ENCODE assay signal across 9 cellular contexts in genomic region chr20:20492521-20493334, GRCh38.
DNase-seq lines count a peak whose midpoint lies in the region; ATAC-seq and TF ChIP-seq lines count a peak whose summit lies in the region.
"Had no signal": no experiment of that assay in that cellular context is flagged by ENCODE, and none has a peak within 500 bp of the region (broad histone marks: within the 10 kb centered on the region; RNA-seq: fewer than 3 reads in every experiment).

No MANE protein-coding gene starts in this region.

- no peaks in the 10 kb centered on the region for H3K9me3 ChIP-seq in sigmoid colon

- peaks cover 30% of the 10 kb centered on the region for H3K36me3 Mint-ChIP-seq in activated CD4-positive, alpha-beta T cell treated with anti-CD3 and anti-CD28 coated beads for 36 hours (ENCODE audit: low read depth)
- H3K36me3 Mint-ChIP-seq in activated CD4-positive, alpha-beta T cell treated with anti-CD3 and anti-CD28 coated beads, Interleukin-2, amount 10 ng/mL, durations not matched to agents 7 days and 5 days (ENCODE audit: low read depth): peaks cover 34% of the 10 kb centered on the region

- H3K27ac ChIP-seq in sigmoid colon: no peak overlapping the region

- peaks cover 81% of the 10 kb centered on the region for H3K4me1 Mint-ChIP-seq in activated CD4-positive, alpha-beta T cell treated with anti-CD3 and anti-CD28 coated beads for 36 hours
- H3K4me1 Mint-ChIP-seq in activated CD4-positive, alpha-beta T cell treated with anti-CD3 and anti-CD28 coated beads, Interleukin-2, amount 10 ng/mL, durations not matched to agents 7 days and 5 days: peaks cover 33% of the 10 kb centered on the region

- intact Hi-C loops in activated CD4-positive, alpha-beta T cell treated with anti-CD3 and anti-CD28 coated beads for 36 hours (cut with DNase I, micrococcal nuclease): no loop called here
- intact Hi-C loops in sigmoid colon (cut with DNase I): no loop called here

- ATAC-seq in activated CD4-positive, alpha-beta T cell treated with anti-CD3 and anti-CD28 coated beads for 36 hours: no peak

- no peaks in the 10 kb centered on the region for H3K4me1 ChIP-seq in sigmoid colon

- H3K36me3 ChIP-seq in sigmoid colon: peaks cover 0 to 21% (median 0%) of the 10 kb centered on the region in 4 donors

- H3K27me3 Mint-ChIP-seq in activated CD4-positive, alpha-beta T cell treated with anti-CD3 and anti-CD28 coated beads for 36 hours: no peaks in the 10 kb centered on the region
- H3K27me3 Mint-ChIP-seq in activated CD4-positive, alpha-beta T cell treated with anti-CD3 and anti-CD28 coated beads, Interleukin-2, amount 10 ng/mL, durations not matched to agents 7 days and 5 days: no peaks in the 10 kb centered on the region

- TF ChIP-seq EP300 in sigmoid colon (IDR thresholded peaks at IDR 0.05): no peak

- H3K4me3 ChIP-seq in sigmoid colon: no peak overlapping the region

- no peak for DNase-seq in activated CD4-positive, alpha-beta T cell treated with anti-CD3 and anti-CD28 coated beads for 36 hours
- DNase-seq in activated CD4-positive, alpha-beta T cell treated with anti-CD3 and anti-CD28 coated beads, Interleukin-2, amount 10 ng/mL, durations not matched to agents 7 days and 5 days: no peak
- DNase-seq in SK-N-DZ (ENCODE audit: low spot score) (peak; percentile 68), hippocampal formation (lab: John Stamatoyannopoulos, UW) (peak; percentile 79 to 89), sigmoid colon (peak; percentile 69), NOMO-1 treated with DMSO at 0.1 percent for 48 hours (lab: John Stamatoyannopoulos, UW; ENCODE audit: unreplicated experiment) (no peak), NCI-H1048 (lab: John Stamatoyannopoulos, UW) (no peak), SKM-1 treated with dmso at 0.1 percent for 144 hours (lab: John Stamatoyannopoulos, UW; ENCODE audit: unreplicated experiment) (no peak)
- DNase-seq: activated CD4-positive, alpha-beta T cell treated with anti-CD3 and anti-CD28 coated beads, Interleukin-2, amount 50 U/mL, for 48 hours had no signal

- POLR2A ChIA-PET in activated CD4-positive, alpha-beta T cell treated with anti-CD3 and anti-CD28 coated beads for 36 hours (lab: Charles Lee): interaction anchor here (1.5 kb wide), 1 partner anchor 80 kb away, joined by 7 read pairs; no protein-coding TSS in a partner anchor
- POLR2A ChIA-PET in activated CD4-positive, alpha-beta T cell treated with anti-CD3 and anti-CD28 coated beads, Interleukin-2, amount 10 ng/mL, durations not matched to agents 7 days and 5 days (lab: Charles Lee): no interaction called here

- H3K27me3 ChIP-seq in sigmoid colon: no peaks in the 10 kb centered on the region

- CTCF ChIA-PET in activated CD4-positive, alpha-beta T cell treated with anti-CD3 and anti-CD28 coated beads for 36 hours (lab: Charles Lee): interaction anchor here (0.6 to 1.0 kb wide), 2 partner anchors 14 to 85 kb away, joined by 4 to 10 read pairs; no protein-coding TSS in a partner anchor
- CTCF ChIA-PET in activated CD4-positive, alpha-beta T cell treated with anti-CD3 and anti-CD28 coated beads, Interleukin-2, amount 10 ng/mL, durations not matched to agents 7 days and 5 days (lab: Charles Lee): interaction anchor here (1.0 kb wide), 1 partner anchor 255 kb away, joined by 3 read pairs; no protein-coding TSS in a partner anchor

- no peak for TF ChIP-seq CTCF in sigmoid colon (IDR thresholded peaks at IDR 0.05)

- no peaks in the 10 kb centered on the region for H3K9me3 Mint-ChIP-seq in activated CD4-positive, alpha-beta T cell treated with anti-CD3 and anti-CD28 coated beads for 36 hours (ENCODE audit: low read depth)
- no peaks in the 10 kb centered on the region for H3K9me3 Mint-ChIP-seq in activated CD4-positive, alpha-beta T cell treated with anti-CD3 and anti-CD28 coated beads, Interleukin-2, amount 10 ng/mL, durations not matched to agents 7 days and 5 days

- no peak for TF ChIP-seq POLR2A in sigmoid colon (IDR thresholded peaks at IDR 0.05)

- H3K4me3 Mint-ChIP-seq in activated CD4-positive, alpha-beta T cell treated with anti-CD3 and anti-CD28 coated beads for 36 hours: no peak overlapping the region
- H3K4me3 Mint-ChIP-seq in activated CD4-positive, alpha-beta T cell treated with anti-CD3 and anti-CD28 coated beads, Interleukin-2, amount 10 ng/mL, durations not matched to agents 7 days and 5 days: no peak overlapping the region

- peak overlapping the region; percentile 99 for H3K27ac Mint-ChIP-seq in activated CD4-positive, alpha-beta T cell treated with anti-CD3 and anti-CD28 coated beads for 36 hours
- H3K27ac Mint-ChIP-seq in activated CD4-positive, alpha-beta T cell treated with anti-CD3 and anti-CD28 coated beads, Interleukin-2, amount 10 ng/mL, durations not matched to agents 7 days and 5 days: no peak overlapping the region

- WGBS in sigmoid colon, 2 donors: 92 to 95% methylated on average over 14 of the region's 14 CpGs

Comparison
In these comparisons a context has a peak if more than half of its experiments do, and no peak if none do; other contexts are left out.
1. DNase-seq: peak in SK-N-DZ (single experiment), hippocampal formation (2 of 2) and sigmoid colon (single experiment); none in activated CD4-positive, alpha-beta T cell treated with anti-CD3 and anti-CD28 coated beads for 36 hours (single experiment), activated CD4-positive, alpha-beta T cell treated with anti-CD3 and anti-CD28 coated beads, Interleukin-2, amount 10 ng/mL, durations not matched to agents 7 days and 5 days (single experiment), NOMO-1 treated with DMSO at 0.1 percent for 48 hours (single experiment), NCI-H1048 (single experiment) and SKM-1 treated with dmso at 0.1 percent for 144 hours (single experiment).